ENCODE assay signal across 7 cellular contexts in genomic region chr6:31945507-31946369, GRCh38. TPM values are rescaled to one million over a fixed set of nuclear protein-coding genes. Genes with fewer than 3 reads are reported as not detected.
A peak's percentile ranks its signal among the peaks of the same experiment; 100 is the strongest.
DNase-seq lines count a peak whose midpoint lies in the region; ATAC-seq and TF ChIP-seq lines count a peak whose summit lies in the region.

Gene CFB (plus strand): TSS chr6:31946095. CDS start chr6:31946222, 127 bp downstream.

- TF ChIP-seq CTCF in brain microvascular endothelial cell (IDR thresholded peaks at IDR 0.05; ENCODE audit: low read depth, low read length, missing control alignments) (no peak), thoracic aorta (IDR thresholded peaks at IDR 0.05) (no peak)

- in situ Hi-C loops in brain microvascular endothelial cell (cut with HindIII; ENCODE audit: low pct_ligation_motif_present, low sequenced_read_pairs): no loop called here

- H3K4me3 ChIP-seq in brain microvascular endothelial cell (ENCODE audit: low read depth, low read length): no peak within 1 kb of the TSS
- peak within 1 kb of the TSS; percentile 59 for H3K4me3 ChIP-seq in thoracic aorta

- H3K36me3 ChIP-seq in brain microvascular endothelial cell (replicated peaks) (no peaks in the 10 kb centered on the region), thoracic aorta (no peaks in the 10 kb centered on the region)

- H3K4me1 ChIP-seq in thoracic aorta (ENCODE audit: control insufficient read depth in 1 of 2, low read depth in 2 of 2): peaks cover 12 to 29% of the 10 kb centered on the region in 2 donors

- peak; percentile 42 for DNase-seq in HT1080 (ENCODE audit: low read depth)
- peak; percentile 81 for DNase-seq in brain microvascular endothelial cell
- DNase-seq in left kidney (ENCODE audit: low read depth, low spot score): peak; percentile 40
- peak; percentile 80 for DNase-seq in thoracic aorta (ENCODE audit: low spot score)
- DNase-seq in NK-92 treated with Interleukin-12 subunit alpha and Interleukin-12 subunit beta, amount 100 ng/mL, for 24 hours (lab: John Stamatoyannopoulos, UW): no peak
- no peak for DNase-seq in effector CD4-positive, alpha-beta T cell

- H3K9me3 ChIP-seq in thoracic aorta: no peaks in the 10 kb centered on the region

- peak within 1 kb of the TSS; percentile 63 for H3K27ac ChIP-seq in brain microvascular endothelial cell
- peak within 1 kb of the TSS; percentile 94 to 95 for H3K27ac ChIP-seq in thoracic aorta

- ATAC-seq in thoracic aorta (ENCODE audit: insufficient number of reproducible peaks, low FRiP score, low read depth) (peak; percentile 84), HG02588 (IDR thresholded peaks at IDR 0.05; ENCODE audit: unreplicated experiment) (no peak)

- H3K27me3 ChIP-seq in brain microvascular endothelial cell (replicated peaks): no peaks in the 10 kb centered on the region
- H3K27me3 ChIP-seq in thoracic aorta (replicated peaks; ENCODE audit: insufficient read depth): no peaks in the 10 kb centered on the region

RNA-seq across cellular contexts. Expression of gene CFB, which starts in this region (rescaled TPM):
- total RNA-seq in HT1080 (2014; rRNA removed; shearing (Covaris generic)): not detected in 2 replicates
- polyA plus RNA-seq in HT1080 (2015; cell fraction: cytosol; rRNA removed): 0.41 and 0.73 TPM in 2 replicates
- polyA plus RNA-seq in HT1080 (2015; cell fraction: nucleus; rRNA removed): 0.96 and 3.3 TPM in 2 replicates
- 100 to 1,000 TPM in 1 of 2 donors, 10 to 100 TPM in 1; 55.2 to 142 TPM for total RNA-seq in thoracic aorta

Comparison
In these comparisons a context has a peak if more than half of its experiments do, and no peak if none do; other contexts are left out.
1. RNA of gene CFB (total RNA-seq): 55.2 to 142 TPM in thoracic aorta; not detected in HT1080; every median in the first group is over 10 times any median in the second.
2. DNase-seq: peak in HT1080 (single experiment), brain microvascular endothelial cell (single experiment), left kidney (single experiment) and thoracic aorta (single experiment); none in NK-92 treated with Interleukin-12 subunit alpha and Interleukin-12 subunit beta, amount 100 ng/mL, for 24 hours (single experiment) and effector CD4-positive, alpha-beta T cell (single experiment).